1 cellular context compared by ENCODE assay signal in the genomic region with DNA sequence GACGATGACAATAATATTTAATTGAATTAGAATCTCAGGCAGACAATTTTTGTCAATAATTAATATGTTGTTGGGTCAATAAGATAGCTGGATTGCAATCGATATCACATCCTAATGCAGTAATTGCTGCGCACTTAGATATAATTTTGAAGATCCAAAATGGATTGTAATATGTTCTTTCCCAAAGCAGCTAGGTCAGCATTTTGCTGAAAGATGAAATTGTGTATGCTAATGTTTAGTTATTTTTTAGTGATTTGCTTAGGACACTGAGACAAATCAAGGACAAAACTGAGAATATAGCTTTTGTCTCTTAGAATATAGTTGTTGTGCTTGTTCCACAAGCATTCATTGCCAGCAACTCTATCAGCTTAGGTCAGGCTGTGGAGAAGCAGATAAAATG.
TF ChIP-seq lines count a peak whose summit lies in the region.

No MANE protein-coding gene starts in this region.

TF ChIP-seq in GM23338, 12 proteins besides CTCF, POLR2A, EP300 and RAD21 (continued from another document):
- TF ChIP-seq, protein P1, sequence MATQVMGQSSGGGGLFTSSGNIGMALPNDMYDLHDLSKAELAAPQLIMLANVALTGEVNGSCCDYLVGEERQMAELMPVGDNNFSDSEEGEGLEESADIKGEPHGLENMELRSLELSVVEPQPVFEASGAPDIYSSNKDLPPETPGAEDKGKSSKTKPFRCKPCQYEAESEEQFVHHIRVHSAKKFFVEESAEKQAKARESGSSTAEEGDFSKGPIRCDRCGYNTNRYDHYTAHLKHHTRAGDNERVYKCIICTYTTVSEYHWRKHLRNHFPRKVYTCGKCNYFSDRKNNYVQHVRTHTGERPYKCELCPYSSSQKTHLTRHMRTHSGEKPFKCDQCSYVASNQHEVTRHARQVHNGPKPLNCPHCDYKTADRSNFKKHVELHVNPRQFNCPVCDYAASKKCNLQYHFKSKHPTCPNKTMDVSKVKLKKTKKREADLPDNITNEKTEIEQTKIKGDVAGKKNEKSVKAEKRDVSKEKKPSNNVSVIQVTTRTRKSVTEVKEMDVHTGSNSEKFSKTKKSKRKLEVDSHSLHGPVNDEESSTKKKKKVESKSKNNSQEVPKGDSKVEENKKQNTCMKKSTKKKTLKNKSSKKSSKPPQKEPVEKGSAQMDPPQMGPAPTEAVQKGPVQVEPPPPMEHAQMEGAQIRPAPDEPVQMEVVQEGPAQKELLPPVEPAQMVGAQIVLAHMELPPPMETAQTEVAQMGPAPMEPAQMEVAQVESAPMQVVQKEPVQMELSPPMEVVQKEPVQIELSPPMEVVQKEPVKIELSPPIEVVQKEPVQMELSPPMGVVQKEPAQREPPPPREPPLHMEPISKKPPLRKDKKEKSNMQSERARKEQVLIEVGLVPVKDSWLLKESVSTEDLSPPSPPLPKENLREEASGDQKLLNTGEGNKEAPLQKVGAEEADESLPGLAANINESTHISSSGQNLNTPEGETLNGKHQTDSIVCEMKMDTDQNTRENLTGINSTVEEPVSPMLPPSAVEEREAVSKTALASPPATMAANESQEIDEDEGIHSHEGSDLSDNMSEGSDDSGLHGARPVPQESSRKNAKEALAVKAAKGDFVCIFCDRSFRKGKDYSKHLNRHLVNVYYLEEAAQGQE (IDR thresholded peaks at IDR 0.05; ENCODE audit: unreplicated experiment) = no peak
- no peak for TF ChIP-seq EZH2phosphoT487 (IDR thresholded peaks at IDR 0.05; ENCODE audit: unreplicated experiment)
- TF ChIP-seq, protein P2, sequence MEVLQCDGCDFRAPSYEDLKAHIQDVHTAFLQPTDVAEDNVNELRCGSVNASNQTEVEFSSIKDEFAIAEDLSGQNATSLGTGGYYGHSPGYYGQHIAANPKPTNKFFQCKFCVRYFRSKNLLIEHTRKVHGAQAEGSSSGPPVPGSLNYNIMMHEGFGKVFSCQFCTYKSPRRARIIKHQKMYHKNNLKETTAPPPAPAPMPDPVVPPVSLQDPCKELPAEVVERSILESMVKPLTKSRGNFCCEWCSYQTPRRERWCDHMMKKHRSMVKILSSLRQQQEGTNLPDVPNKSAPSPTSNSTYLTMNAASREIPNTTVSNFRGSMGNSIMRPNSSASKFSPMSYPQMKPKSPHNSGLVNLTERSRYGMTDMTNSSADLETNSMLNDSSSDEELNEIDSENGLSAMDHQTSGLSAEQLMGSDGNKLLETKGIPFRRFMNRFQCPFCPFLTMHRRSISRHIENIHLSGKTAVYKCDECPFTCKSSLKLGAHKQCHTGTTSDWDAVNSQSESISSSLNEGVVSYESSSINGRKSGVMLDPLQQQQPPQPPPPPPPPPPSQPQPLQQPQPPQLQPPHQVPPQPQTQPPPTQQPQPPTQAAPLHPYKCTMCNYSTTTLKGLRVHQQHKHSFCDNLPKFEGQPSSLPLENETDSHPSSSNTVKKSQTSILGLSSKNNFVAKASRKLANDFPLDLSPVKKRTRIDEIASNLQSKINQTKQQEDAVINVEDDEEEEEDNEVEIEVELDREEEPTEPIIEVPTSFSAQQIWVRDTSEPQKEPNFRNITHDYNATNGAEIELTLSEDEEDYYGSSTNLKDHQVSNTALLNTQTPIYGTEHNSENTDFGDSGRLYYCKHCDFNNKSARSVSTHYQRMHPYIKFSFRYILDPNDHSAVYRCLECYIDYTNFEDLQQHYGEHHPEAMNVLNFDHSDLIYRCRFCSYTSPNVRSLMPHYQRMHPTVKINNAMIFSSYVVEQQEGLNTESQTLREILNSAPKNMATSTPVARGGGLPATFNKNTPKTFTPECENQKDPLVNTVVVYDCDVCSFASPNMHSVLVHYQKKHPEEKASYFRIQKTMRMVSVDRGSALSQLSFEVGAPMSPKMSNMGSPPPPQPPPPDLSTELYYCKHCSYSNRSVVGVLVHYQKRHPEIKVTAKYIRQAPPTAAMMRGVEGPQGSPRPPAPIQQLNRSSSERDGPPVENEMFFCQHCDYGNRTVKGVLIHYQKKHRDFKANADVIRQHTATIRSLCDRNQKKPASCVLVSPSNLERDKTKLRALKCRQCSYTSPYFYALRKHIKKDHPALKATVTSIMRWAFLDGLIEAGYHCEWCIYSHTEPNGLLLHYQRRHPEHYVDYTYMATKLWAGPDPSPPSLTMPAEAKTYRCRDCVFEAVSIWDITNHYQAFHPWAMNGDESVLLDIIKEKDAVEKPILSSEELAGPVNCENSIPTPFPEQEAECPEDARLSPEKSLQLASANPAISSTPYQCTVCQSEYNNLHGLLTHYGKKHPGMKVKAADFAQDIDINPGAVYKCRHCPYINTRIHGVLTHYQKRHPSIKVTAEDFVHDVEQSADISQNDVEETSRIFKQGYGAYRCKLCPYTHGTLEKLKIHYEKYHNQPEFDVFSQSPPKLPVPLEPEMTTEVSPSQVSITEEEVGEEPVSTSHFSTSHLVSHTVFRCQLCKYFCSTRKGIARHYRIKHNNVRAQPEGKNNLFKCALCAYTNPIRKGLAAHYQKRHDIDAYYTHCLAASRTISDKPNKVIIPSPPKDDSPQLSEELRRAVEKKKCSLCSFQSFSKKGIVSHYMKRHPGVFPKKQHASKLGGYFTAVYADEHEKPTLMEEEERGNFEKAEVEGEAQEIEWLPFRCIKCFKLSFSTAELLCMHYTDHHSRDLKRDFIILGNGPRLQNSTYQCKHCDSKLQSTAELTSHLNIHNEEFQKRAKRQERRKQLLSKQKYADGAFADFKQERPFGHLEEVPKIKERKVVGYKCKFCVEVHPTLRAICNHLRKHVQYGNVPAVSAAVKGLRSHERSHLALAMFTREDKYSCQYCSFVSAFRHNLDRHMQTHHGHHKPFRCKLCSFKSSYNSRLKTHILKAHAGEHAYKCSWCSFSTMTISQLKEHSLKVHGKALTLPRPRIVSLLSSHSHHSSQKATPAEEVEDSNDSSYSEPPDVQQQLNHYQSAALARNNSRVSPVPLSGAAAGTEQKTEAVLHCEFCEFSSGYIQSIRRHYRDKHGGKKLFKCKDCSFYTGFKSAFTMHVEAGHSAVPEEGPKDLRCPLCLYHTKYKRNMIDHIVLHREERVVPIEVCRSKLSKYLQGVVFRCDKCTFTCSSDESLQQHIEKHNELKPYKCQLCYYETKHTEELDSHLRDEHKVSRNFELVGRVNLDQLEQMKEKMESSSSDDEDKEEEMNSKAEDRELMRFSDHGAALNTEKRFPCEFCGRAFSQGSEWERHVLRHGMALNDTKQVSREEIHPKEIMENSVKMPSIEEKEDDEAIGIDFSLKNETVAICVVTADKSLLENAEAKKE (CRISPR knock-in tag; IDR thresholded peaks at IDR 0.05) = no peak
- no peak for TF ChIP-seq STAT1 (IDR thresholded peaks at IDR 0.05; ENCODE audit: unreplicated experiment)
- TF ChIP-seq CREB1 (CRISPR knock-in tag; IDR thresholded peaks at IDR 0.05; ENCODE audit: low read depth) = no peak
- TF ChIP-seq, protein P3, sequence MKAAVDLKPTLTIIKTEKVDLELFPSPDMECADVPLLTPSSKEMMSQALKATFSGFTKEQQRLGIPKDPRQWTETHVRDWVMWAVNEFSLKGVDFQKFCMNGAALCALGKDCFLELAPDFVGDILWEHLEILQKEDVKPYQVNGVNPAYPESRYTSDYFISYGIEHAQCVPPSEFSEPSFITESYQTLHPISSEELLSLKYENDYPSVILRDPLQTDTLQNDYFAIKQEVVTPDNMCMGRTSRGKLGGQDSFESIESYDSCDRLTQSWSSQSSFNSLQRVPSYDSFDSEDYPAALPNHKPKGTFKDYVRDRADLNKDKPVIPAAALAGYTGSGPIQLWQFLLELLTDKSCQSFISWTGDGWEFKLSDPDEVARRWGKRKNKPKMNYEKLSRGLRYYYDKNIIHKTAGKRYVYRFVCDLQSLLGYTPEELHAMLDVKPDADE (IDR thresholded peaks at IDR 0.05) = no peak
- no peak for TF ChIP-seq EZH2 (IDR thresholded peaks at IDR 0.05; ENCODE audit: low read depth, unreplicated experiment)
- no peak for TF ChIP-seq POLR2AphosphoS5 (IDR thresholded peaks at IDR 0.05; ENCODE audit: low read depth)
